ENCODE assay signal across 15 cellular contexts in genomic region chr17:49962599-49963276, GRCh38. TPM values are rescaled to one million over a fixed set of nuclear protein-coding genes. Genes with fewer than 3 reads are reported as not detected.
DNase-seq lines count a peak whose midpoint lies in the region; TF ChIP-seq lines count a peak whose summit lies in the region.
"Had no signal": no experiment of that assay in that cellular context is flagged by ENCODE, and none has a peak within 500 bp of the region (broad histone marks: within the 10 kb centered on the region; RNA-seq: fewer than 3 reads in every experiment).

No MANE protein-coding gene starts in this region.

- H2BK20ac ChIP-seq in H9 (ENCODE audit: low read depth, low read length, poor library complexity, severe bottlenecking), result no peak overlapping the region

- H3T11ph ChIP-seq in H9 (ENCODE audit: low read length), result no peak overlapping the region

- no peak overlapping the region for H2BK15ac ChIP-seq in H9 (ENCODE audit: low read depth, low read length)
- no peak overlapping the region for H2BK15ac ChIP-seq in neuronal stem cell (ENCODE audit: low read length)

- H3K56ac ChIP-seq in H9 (ENCODE audit: insufficient read length, low read depth, low read length), result no peak overlapping the region

- H3K27me3 Mint-ChIP-seq in H9 (ENCODE audit: low read depth), result peaks cover 96% of the 10 kb centered on the region
- H3K27me3 Mint-ChIP-seq in IgD-negative memory B cell, result peaks cover 61% of the 10 kb centered on the region
- peaks cover 65% of the 10 kb centered on the region for H3K27me3 Mint-ChIP-seq in activated CD4-positive, alpha-beta T cell treated with anti-CD3 and anti-CD28 coated beads, Interleukin-2, amount 10 ng/mL, durations not matched to agents 7 days and 5 days

- no peak overlapping the region for H3K4ac ChIP-seq in H9 (ENCODE audit: low read depth, low read length)
- no peak overlapping the region for H3K4ac ChIP-seq in neuronal stem cell (ENCODE audit: low read length)

- no peaks in the 10 kb centered on the region for H3K36me3 ChIP-seq in iPS-15b (ENCODE audit: control insufficient read depth, insufficient read depth, low read length)
- H3K36me3 ChIP-seq in neuronal stem cell (replicated peaks in 1 of 2; ENCODE audit: control insufficient read depth in 2 of 2, insufficient read depth in 2 of 2, low read length in 2 of 2), result no peaks in the 10 kb centered on the region

- H3K4me1 Mint-ChIP-seq in H9 (peaks cover 31 to 45% of the 10 kb centered on the region in 2 experiments), IgD-negative memory B cell (peaks cover 12 to 18% (median 14%) of the 10 kb centered on the region in 3 donors)
- peaks cover 17% of the 10 kb centered on the region for H3K4me1 Mint-ChIP-seq in activated CD4-positive, alpha-beta T cell treated with anti-CD3 and anti-CD28 coated beads, Interleukin-2, amount 10 ng/mL, durations not matched to agents 7 days and 5 days

- H4K8ac ChIP-seq in H9 (replicated peaks; ENCODE audit: insufficient read length, low read depth, low read length) (no peak overlapping the region), neuronal stem cell (ENCODE audit: low read depth, low read length) (no peak overlapping the region)

- CTCF ChIA-PET in activated CD4-positive, alpha-beta T cell treated with anti-CD3 and anti-CD28 coated beads, Interleukin-2, amount 10 ng/mL, durations not matched to agents 7 days and 5 days (lab: Charles Lee), result interaction anchor here (0.8 to 1.6 kb wide), 2 partner anchors 8 to 10 kb away, joined by 3 to 4 read pairs; no protein-coding TSS in a partner anchor

- no peaks in the 10 kb centered on the region for H3K79me2 ChIP-seq in H9 (ENCODE audit: insufficient read depth, low read length)

- no CpG with 5 or more reads among the region's 11 CpGs for WGBS in H9 (ENCODE audit: extremely low coverage, insufficient read length, low lambda C conversion rate)
- no CpG with 5 or more reads among the region's 11 CpGs for WGBS in neuronal stem cell (ENCODE audit: extremely low coverage in 2 of 2, insufficient read length in 2 of 2, insufficient replicate concordance in 1 of 2), 2 donors

- no peak overlapping the region for H4K5ac ChIP-seq in H9 (ENCODE audit: insufficient read length, low read depth, low read length)

- H3K4me3 ChIP-seq in iPS-15b (ENCODE audit: low read depth, low read length), result peak overlapping the region; percentile 58
- H3K4me3 ChIP-seq in neuronal stem cell (ENCODE audit: low read length in 2 of 2), result no peak overlapping the region

- H2AK5ac ChIP-seq in H9 (ENCODE audit: insufficient read length, low read length) (no peak overlapping the region), neuronal stem cell (ENCODE audit: low read depth, low read length) (no peak overlapping the region)

- H3K14ac ChIP-seq in H9 (ENCODE audit: insufficient read depth, low read length), result no peak overlapping the region; the same call in 1 of the 2 replicates
- no peak overlapping the region for H3K14ac ChIP-seq in neuronal stem cell (ENCODE audit: low read length)

- no peak overlapping the region for H3K18ac ChIP-seq in H9 (ENCODE audit: insufficient read length, low read depth, low read length)
- H3K18ac ChIP-seq in neuronal stem cell (ENCODE audit: low read length), result peak overlapping the region; percentile 25

- DNase-seq in H9, result no peak
- no peak for DNase-seq in neuronal stem cell (ENCODE audit: low spot score)
- no peak for DNase-seq in activated CD4-positive, CD25-positive, alpha-beta regulatory T cell (lab: John Stamatoyannopoulos, UW)
- DNase-seq in activated CD4-positive, alpha-beta T cell treated with anti-CD3 and anti-CD28 coated beads, Interleukin-2, amount 10 ng/mL, durations not matched to agents 7 days and 5 days, result no peak
- no peak for DNase-seq in stimulated activated CD4-positive, alpha-beta T cell treated with anti-CD3 and anti-CD28 coated beads, Interleukin-15, amount 100 ng/mL, for 24 hours
- DNase-seq: ACHN, DMS79 treated with DMSO at 0.1 percent for 48 hours, NCI-H1436 treated with DMSO at 0.1 percent for 48 hours, NCI-H2029, NCI-H345, NCI-H524 treated with DMSO at 0.1 percent for 48 hours had no signal

- H3K4me2 ChIP-seq in H9 (ENCODE audit: insufficient read depth, insufficient read length, low read length) (peak overlapping the region; percentile 37), neuronal stem cell (ENCODE audit: insufficient read depth, low read length, poor library complexity, severe bottlenecking) (no peak overlapping the region)

- no peak overlapping the region for H2AFZ ChIP-seq in H9 (ENCODE audit: low read length)
- H2AFZ ChIP-seq in neuronal stem cell (ENCODE audit: low read length), result no peak overlapping the region

- H3K23me2 ChIP-seq in H9 (ENCODE audit: insufficient read length, low read depth, low read length, poor library complexity, severe bottlenecking), result peaks cover 6% of the 10 kb centered on the region

- TF ChIP-seq CTCF in H9 (conservative IDR thresholded peaks at IDR 0.05), result no peak

- H3K23ac ChIP-seq in H9 (ENCODE audit: insufficient read length, low read depth, low read length), result no peak overlapping the region
- H3K23ac ChIP-seq in neuronal stem cell (ENCODE audit: low read depth, low read length, poor library complexity), result no peak overlapping the region

- H3K27me3 ChIP-seq in H9 (ENCODE audit: insufficient read depth, low read length), result peaks cover 60% of the 10 kb centered on the region
- peaks cover 75% of the 10 kb centered on the region for H3K27me3 ChIP-seq in iPS-15b (ENCODE audit: control insufficient read depth, insufficient read depth, low read length)
- H3K27me3 ChIP-seq in neuronal stem cell (ENCODE audit: control insufficient read depth in 3 of 3, insufficient read depth in 3 of 3, low read depth in 1 of 3, low read length in 3 of 3), result peaks cover 35 to 72% (median 57%) of the 10 kb centered on the region in 3 experiments

- H3K9me3 ChIP-seq in H9 (ENCODE audit: control insufficient read depth, low read depth, low read length), result no peaks in the 10 kb centered on the region
- no peaks in the 10 kb centered on the region for H3K9me3 ChIP-seq in iPS-15b (ENCODE audit: control insufficient read depth, insufficient read depth, low read length)
- peaks cover 0 to 3% of the 10 kb centered on the region in 2 donors for H3K9me3 ChIP-seq in neuronal stem cell (replicated peaks in 1 of 2; ENCODE audit: control insufficient read depth in 2 of 2, insufficient read depth in 1 of 2, low read depth in 1 of 2, low read length in 2 of 2)

- H4K91ac ChIP-seq in H9 (ENCODE audit: insufficient read length, low read depth, low read length), result no peak overlapping the region
- no peak overlapping the region for H4K91ac ChIP-seq in neuronal stem cell (ENCODE audit: low read depth, low read length, poor library complexity)

- POLR2A ChIA-PET in activated CD4-positive, alpha-beta T cell treated with anti-CD3 and anti-CD28 coated beads, Interleukin-2, amount 10 ng/mL, durations not matched to agents 7 days and 5 days (lab: Charles Lee), result no interaction called here

- no peaks in the 10 kb centered on the region for H3K79me1 ChIP-seq in H9 (ENCODE audit: insufficient read depth, low read depth, low read length, poor library complexity, severe bottlenecking)
- H3K79me1 ChIP-seq in neuronal stem cell (ENCODE audit: low read depth, low read length), result no peaks in the 10 kb centered on the region

- no peak overlapping the region for H3K27ac ChIP-seq in H9 (ENCODE audit: insufficient read length, low read depth, low read length)
- no peak overlapping the region for H3K27ac ChIP-seq in neuronal stem cell (replicated peaks; ENCODE audit: low read length)
- H3K27ac ChIP-seq: C4-2B, RWPE1 had no signal

- H2BK120ac ChIP-seq in H9 (ENCODE audit: low read depth, low read length, poor library complexity, severe bottlenecking) (no peak overlapping the region), neuronal stem cell (ENCODE audit: low read depth, low read length) (no peak overlapping the region)

- no peak overlapping the region for H2BK12ac ChIP-seq in H9 (ENCODE audit: insufficient read length, low read depth, low read length)
- no peak overlapping the region for H2BK12ac ChIP-seq in neuronal stem cell (ENCODE audit: low read length)

- no peaks in the 10 kb centered on the region; a peak in 2 of 7 replicates for H3K36me3 Mint-ChIP-seq in H9 (ENCODE audit: insufficient read depth in 1 of 3, low read depth in 3 of 3)
- H3K36me3 Mint-ChIP-seq in IgD-negative memory B cell, result no peaks in the 10 kb centered on the region
- H3K36me3 Mint-ChIP-seq in activated CD4-positive, alpha-beta T cell treated with anti-CD3 and anti-CD28 coated beads, Interleukin-2, amount 10 ng/mL, durations not matched to agents 7 days and 5 days (ENCODE audit: low read depth), result peaks cover 4% of the 10 kb centered on the region

- no peak overlapping the region for H2BK5ac ChIP-seq in H9 (ENCODE audit: insufficient read length, low read length)
- no peak overlapping the region for H2BK5ac ChIP-seq in neuronal stem cell (ENCODE audit: low read length)

- H3K4me1 ChIP-seq in H9 (ENCODE audit: insufficient read depth, low read length), result no peaks in the 10 kb centered on the region
- peaks cover 14% of the 10 kb centered on the region for H3K4me1 ChIP-seq in iPS-15b (ENCODE audit: control insufficient read depth, insufficient read depth, low read length)
- peaks cover 6 to 19% of the 10 kb centered on the region in 2 donors for H3K4me1 ChIP-seq in neuronal stem cell (ENCODE audit: control insufficient read depth in 2 of 2, insufficient read depth in 1 of 2, low read depth in 1 of 2, low read length in 2 of 2)

- no peaks in the 10 kb centered on the region for H4K20me1 ChIP-seq in H9 (ENCODE audit: control insufficient read depth, insufficient read depth, insufficient read length)

- H3K27ac Mint-ChIP-seq in H9, result no peak overlapping the region
- peak overlapping the region; percentile 42 to 90 (median 71) for H3K27ac Mint-ChIP-seq in IgD-negative memory B cell
- no peak overlapping the region for H3K27ac Mint-ChIP-seq in activated CD4-positive, alpha-beta T cell treated with anti-CD3 and anti-CD28 coated beads, Interleukin-2, amount 10 ng/mL, durations not matched to agents 7 days and 5 days

- H3K4me3 Mint-ChIP-seq in H9 (peak overlapping the region in 1 of 2 experiments; percentile 75; a peak in 2 of 5 replicates), IgD-negative memory B cell (peak overlapping the region in 1 of 4 donors; percentile 17)
- H3K4me3 Mint-ChIP-seq in activated CD4-positive, alpha-beta T cell treated with anti-CD3 and anti-CD28 coated beads, Interleukin-2, amount 10 ng/mL, durations not matched to agents 7 days and 5 days, result no peak overlapping the region

- H3K9ac ChIP-seq in H9 (ENCODE audit: extremely low read depth, insufficient read length, low read length) (no peak overlapping the region), iPS-15b (ENCODE audit: low read depth, low read length) (no peak overlapping the region), neuronal stem cell (ENCODE audit: low read depth, low read length, poor library complexity) (no peak overlapping the region)

- H3K9me3 Mint-ChIP-seq in H9, result peaks cover 0 to 12% of the 10 kb centered on the region in 2 experiments; a peak in 3 of 5 replicates
- peaks cover 0 to 1% (median 0%) of the 10 kb centered on the region in 3 donors for H3K9me3 Mint-ChIP-seq in IgD-negative memory B cell
- H3K9me3 Mint-ChIP-seq in activated CD4-positive, alpha-beta T cell treated with anti-CD3 and anti-CD28 coated beads, Interleukin-2, amount 10 ng/mL, durations not matched to agents 7 days and 5 days, result no peaks in the 10 kb centered on the region

RNA-seq across cellular contexts. Expression of gene DLX4, which starts 6.3 kb away (rescaled TPM):
- total RNA-seq in H9 (2021), result 1.7 and 2.5 TPM in 2 replicates
- polyA plus RNA-seq in IgD-negative memory B cell, result not detected
- polyA plus RNA-seq in neuronal stem cell (2013, experiment 1 of 2), result 0.45 TPM
- polyA plus RNA-seq in neuronal stem cell (2013, experiment 2 of 2), result 0.61 TPM
- total RNA-seq in activated CD4-positive, alpha-beta T cell treated with anti-CD3 and anti-CD28 coated beads, Interleukin-2, amount 10 ng/mL, durations not matched to agents 7 days and 5 days, result under 1 TPM; 0.17 to 0.35 TPM

RNA-seq across cellular contexts. Expression of gene DLX3, which starts 32.3 kb away (rescaled TPM):
- total RNA-seq in H9 (2021), result 1.1 and 1.2 TPM in 2 replicates
- polyA plus RNA-seq in IgD-negative memory B cell, result not detected
- 1.2 TPM for polyA plus RNA-seq in neuronal stem cell (2013, experiment 1 of 2)
- polyA plus RNA-seq in neuronal stem cell (2013, experiment 2 of 2), result 1.1 TPM
- total RNA-seq in activated CD4-positive, alpha-beta T cell treated with anti-CD3 and anti-CD28 coated beads, Interleukin-2, amount 10 ng/mL, durations not matched to agents 7 days and 5 days, result not detected

Comparison
In these comparisons a context has a peak if more than half of its experiments do, and no peak if none do; other contexts are left out.
1. H3K27ac Mint-ChIP-seq: peak in IgD-negative memory B cell (3 of 3); none in H9 (0 of 3) and activated CD4-positive, alpha-beta T cell treated with anti-CD3 and anti-CD28 coated beads, Interleukin-2, amount 10 ng/mL, durations not matched to agents 7 days and 5 days (single experiment).